1 cellular context compared by ENCODE assay signal in the genomic region with DNA sequence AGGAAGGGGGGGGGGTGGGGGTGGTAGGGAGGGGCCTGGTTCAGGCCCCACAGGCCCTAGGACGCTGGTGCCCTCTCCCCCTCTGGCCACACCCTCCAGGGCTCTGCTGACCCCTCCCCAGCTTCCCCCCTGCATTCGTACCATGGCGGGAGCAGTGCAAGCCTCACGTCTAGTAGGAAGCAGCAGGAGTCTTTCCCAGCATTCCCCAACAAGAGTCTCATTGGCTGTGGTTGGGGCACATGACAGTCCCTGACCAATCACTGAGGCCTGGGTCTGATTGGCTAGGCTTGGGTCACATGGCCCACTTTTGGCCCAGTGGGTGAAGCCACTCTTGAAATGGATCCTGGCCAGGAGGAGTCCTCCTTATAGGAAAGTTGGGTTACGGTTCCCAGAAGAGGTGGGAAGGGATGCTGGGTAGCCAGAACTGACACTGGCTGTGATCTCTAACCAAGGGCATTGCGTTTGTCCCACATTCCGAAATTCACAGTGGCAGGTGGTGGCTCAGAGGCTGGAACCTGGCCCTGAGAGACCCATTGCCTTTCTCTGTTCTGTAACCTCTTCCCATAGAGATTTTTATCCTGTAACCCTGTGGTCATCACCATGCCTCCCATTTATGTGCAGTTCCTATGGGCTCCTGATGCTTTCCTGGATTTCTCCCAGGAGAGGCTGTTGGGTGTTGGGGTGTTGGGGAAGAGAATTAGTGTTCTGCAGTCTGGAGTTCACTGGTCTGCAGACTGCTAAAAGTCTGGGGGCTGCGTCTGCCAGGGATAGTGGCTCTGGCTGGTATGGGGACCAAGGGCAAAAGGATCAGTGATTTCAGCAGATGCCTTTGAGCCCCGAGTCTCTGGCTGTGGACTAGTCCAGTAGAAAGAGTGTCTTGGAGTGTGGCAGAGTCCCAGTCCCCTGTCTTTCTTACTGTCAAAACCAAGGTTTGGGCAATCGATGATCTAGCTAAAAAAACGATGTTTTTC.
TF ChIP-seq lines count a peak whose summit lies in the region.

No MANE protein-coding gene starts in this region.

TF ChIP-seq in K562, 482 proteins besides CTCF, POLR2A, EP300 and RAD21 (continued from another document and continues in another):
- TF ChIP-seq, protein P1, sequence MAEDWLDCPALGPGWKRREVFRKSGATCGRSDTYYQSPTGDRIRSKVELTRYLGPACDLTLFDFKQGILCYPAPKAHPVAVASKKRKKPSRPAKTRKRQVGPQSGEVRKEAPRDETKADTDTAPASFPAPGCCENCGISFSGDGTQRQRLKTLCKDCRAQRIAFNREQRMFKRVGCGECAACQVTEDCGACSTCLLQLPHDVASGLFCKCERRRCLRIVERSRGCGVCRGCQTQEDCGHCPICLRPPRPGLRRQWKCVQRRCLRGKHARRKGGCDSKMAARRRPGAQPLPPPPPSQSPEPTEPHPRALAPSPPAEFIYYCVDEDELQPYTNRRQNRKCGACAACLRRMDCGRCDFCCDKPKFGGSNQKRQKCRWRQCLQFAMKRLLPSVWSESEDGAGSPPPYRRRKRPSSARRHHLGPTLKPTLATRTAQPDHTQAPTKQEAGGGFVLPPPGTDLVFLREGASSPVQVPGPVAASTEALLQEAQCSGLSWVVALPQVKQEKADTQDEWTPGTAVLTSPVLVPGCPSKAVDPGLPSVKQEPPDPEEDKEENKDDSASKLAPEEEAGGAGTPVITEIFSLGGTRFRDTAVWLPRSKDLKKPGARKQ (CRISPR knock-in tag; IDR thresholded peaks at IDR 0.05): no peak
- TF ChIP-seq, protein P2, sequence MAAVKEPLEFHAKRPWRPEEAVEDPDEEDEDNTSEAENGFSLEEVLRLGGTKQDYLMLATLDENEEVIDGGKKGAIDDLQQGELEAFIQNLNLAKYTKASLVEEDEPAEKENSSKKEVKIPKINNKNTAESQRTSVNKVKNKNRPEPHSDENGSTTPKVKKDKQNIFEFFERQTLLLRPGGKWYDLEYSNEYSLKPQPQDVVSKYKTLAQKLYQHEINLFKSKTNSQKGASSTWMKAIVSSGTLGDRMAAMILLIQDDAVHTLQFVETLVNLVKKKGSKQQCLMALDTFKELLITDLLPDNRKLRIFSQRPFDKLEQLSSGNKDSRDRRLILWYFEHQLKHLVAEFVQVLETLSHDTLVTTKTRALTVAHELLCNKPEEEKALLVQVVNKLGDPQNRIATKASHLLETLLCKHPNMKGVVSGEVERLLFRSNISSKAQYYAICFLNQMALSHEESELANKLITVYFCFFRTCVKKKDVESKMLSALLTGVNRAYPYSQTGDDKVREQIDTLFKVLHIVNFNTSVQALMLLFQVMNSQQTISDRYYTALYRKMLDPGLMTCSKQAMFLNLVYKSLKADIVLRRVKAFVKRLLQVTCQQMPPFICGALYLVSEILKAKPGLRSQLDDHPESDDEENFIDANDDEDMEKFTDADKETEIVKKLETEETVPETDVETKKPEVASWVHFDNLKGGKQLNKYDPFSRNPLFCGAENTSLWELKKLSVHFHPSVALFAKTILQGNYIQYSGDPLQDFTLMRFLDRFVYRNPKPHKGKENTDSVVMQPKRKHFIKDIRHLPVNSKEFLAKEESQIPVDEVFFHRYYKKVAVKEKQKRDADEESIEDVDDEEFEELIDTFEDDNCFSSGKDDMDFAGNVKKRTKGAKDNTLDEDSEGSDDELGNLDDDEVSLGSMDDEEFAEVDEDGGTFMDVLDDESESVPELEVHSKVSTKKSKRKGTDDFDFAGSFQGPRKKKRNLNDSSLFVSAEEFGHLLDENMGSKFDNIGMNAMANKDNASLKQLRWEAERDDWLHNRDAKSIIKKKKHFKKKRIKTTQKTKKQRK (IDR thresholded peaks at IDR 0.05; ENCODE audit: borderline replicate concordance, low read depth, low read length): no peak
- TF ChIP-seq ZNF408 (CRISPR knock-in tag; IDR thresholded peaks at IDR 0.05; ENCODE audit: low read depth) (no peak), MEF2A (IDR thresholded peaks at IDR 0.05; ENCODE audit: control insufficient read depth, low read depth, low read length) (no peak), NFYB (IDR thresholded peaks at IDR 0.05; ENCODE audit: extremely low read depth, insufficient read length) (peak; percentile 93), ZNF239 (CRISPR knock-in tag; IDR thresholded peaks at IDR 0.05) (no peak), TSC22D4 (tag; IDR thresholded peaks at IDR 0.05) (no peak), ZNF75A (CRISPR knock-in tag; IDR thresholded peaks at IDR 0.05) (no peak), ASH1L (IDR thresholded peaks at IDR 0.05; ENCODE audit: borderline replicate concordance, low read depth, partially characterized antibody) (peak; percentile 62), HDAC8 (tag; IDR thresholded peaks at IDR 0.05) (0 out of 2 replicates have a peak, but pooled peaks have one; percentile 26), JUND (IDR thresholded peaks at IDR 0.05; ENCODE audit: borderline replicate concordance, low read depth, low read length) (no peak), JUND (tag; IDR thresholded peaks at IDR 0.05; ENCODE audit: borderline replicate concordance, low read depth, low read length) (no peak), KDM4B (IDR thresholded peaks at IDR 0.05; ENCODE audit: borderline replicate concordance in 2 of 2, low read depth in 1 of 2) (no peak), CHD2 (IDR thresholded peaks at IDR 0.05; ENCODE audit: low read depth, low read length) (peak; percentile 62; the same call in 1 of the 2 replicates), ADNP (tag; IDR thresholded peaks at IDR 0.05) (no peak), POLR2H (tag; IDR thresholded peaks at IDR 0.05; ENCODE audit: low read depth) (no peak), ZNF165 (CRISPR knock-in tag; IDR thresholded peaks at IDR 0.05; ENCODE audit: borderline replicate concordance) (no peak), BDP1 (IDR thresholded peaks at IDR 0.05; ENCODE audit: insufficient read depth, insufficient read length) (no peak), GTF2A2 (tag; IDR thresholded peaks at IDR 0.05) (no peak), L3MBTL2 (IDR thresholded peaks at IDR 0.05) (peak; percentile 88), RCOR1 (IDR thresholded peaks at IDR 0.05; ENCODE audit: borderline replicate concordance in 1 of 2, low read depth in 2 of 2, low read length in 2 of 2) (0 out of 4 replicates have a peak, but pooled peaks of 1 of the 2 experiments have one; percentile 29)
- TF ChIP-seq, protein P3, sequence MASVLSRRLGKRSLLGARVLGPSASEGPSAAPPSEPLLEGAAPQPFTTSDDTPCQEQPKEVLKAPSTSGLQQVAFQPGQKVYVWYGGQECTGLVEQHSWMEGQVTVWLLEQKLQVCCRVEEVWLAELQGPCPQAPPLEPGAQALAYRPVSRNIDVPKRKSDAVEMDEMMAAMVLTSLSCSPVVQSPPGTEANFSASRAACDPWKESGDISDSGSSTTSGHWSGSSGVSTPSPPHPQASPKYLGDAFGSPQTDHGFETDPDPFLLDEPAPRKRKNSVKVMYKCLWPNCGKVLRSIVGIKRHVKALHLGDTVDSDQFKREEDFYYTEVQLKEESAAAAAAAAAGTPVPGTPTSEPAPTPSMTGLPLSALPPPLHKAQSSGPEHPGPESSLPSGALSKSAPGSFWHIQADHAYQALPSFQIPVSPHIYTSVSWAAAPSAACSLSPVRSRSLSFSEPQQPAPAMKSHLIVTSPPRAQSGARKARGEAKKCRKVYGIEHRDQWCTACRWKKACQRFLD (CRISPR knock-in tag; IDR thresholded peaks at IDR 0.05): 0 out of 2 replicates have a peak, but pooled peaks have one; percentile 35
- TF ChIP-seq, protein P4, sequence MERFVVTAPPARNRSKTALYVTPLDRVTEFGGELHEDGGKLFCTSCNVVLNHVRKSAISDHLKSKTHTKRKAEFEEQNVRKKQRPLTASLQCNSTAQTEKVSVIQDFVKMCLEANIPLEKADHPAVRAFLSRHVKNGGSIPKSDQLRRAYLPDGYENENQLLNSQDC (CRISPR knock-in tag; IDR thresholded peaks at IDR 0.05): no peak
- TF ChIP-seq, protein P5, sequence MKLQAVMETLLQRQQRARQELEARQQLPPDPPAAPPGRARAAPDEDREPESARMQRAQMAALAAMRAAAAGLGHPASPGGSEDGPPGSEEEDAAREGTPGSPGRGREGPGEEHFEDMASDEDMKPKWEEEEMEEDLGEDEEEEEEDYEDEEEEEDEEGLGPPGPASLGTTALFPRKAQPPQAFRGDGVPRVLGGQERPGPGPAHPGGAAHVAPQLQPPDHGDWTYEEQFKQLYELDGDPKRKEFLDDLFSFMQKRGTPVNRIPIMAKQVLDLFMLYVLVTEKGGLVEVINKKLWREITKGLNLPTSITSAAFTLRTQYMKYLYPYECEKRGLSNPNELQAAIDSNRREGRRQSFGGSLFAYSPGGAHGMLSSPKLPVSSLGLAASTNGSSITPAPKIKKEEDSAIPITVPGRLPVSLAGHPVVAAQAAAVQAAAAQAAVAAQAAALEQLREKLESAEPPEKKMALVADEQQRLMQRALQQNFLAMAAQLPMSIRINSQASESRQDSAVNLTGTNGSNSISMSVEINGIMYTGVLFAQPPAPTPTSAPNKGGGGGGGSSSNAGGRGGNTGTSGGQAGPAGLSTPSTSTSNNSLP (IDR thresholded peaks at IDR 0.05; ENCODE audit: borderline replicate concordance, low read depth, low read length): no peak
- TF ChIP-seq, protein P6, sequence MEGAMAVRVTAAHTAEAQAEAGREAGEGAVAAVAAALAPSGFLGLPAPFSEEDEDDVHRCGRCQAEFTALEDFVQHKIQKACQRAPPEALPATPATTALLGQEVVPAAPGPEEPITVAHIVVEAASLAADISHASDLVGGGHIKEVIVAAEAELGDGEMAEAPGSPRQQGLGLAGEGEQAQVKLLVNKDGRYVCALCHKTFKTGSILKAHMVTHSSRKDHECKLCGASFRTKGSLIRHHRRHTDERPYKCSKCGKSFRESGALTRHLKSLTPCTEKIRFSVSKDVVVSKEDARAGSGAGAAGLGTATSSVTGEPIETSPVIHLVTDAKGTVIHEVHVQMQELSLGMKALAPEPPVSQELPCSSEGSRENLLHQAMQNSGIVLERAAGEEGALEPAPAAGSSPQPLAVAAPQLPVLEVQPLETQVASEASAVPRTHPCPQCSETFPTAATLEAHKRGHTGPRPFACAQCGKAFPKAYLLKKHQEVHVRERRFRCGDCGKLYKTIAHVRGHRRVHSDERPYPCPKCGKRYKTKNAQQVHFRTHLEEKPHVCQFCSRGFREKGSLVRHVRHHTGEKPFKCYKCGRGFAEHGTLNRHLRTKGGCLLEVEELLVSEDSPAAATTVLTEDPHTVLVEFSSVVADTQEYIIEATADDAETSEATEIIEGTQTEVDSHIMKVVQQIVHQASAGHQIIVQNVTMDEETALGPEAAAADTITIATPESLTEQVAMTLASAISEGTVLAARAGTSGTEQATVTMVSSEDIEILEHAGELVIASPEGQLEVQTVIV (CRISPR knock-in tag; IDR thresholded peaks at IDR 0.05; ENCODE audit: borderline replicate concordance): no peak
- TF ChIP-seq, protein P7, sequence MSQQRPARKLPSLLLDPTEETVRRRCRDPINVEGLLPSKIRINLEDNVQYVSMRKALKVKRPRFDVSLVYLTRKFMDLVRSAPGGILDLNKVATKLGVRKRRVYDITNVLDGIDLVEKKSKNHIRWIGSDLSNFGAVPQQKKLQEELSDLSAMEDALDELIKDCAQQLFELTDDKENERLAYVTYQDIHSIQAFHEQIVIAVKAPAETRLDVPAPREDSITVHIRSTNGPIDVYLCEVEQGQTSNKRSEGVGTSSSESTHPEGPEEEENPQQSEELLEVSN (IDR thresholded peaks at IDR 0.05; ENCODE audit: borderline replicate concordance in 1 of 2, extremely low read depth in 1 of 2, insufficient read depth in 1 of 2, insufficient read length in 1 of 2, low read depth in 1 of 2, low read length in 1 of 2, poor library complexity in 1 of 2, severe bottlenecking in 1 of 2): peak; percentile 17 to 64
- TF ChIP-seq, protein P8, sequence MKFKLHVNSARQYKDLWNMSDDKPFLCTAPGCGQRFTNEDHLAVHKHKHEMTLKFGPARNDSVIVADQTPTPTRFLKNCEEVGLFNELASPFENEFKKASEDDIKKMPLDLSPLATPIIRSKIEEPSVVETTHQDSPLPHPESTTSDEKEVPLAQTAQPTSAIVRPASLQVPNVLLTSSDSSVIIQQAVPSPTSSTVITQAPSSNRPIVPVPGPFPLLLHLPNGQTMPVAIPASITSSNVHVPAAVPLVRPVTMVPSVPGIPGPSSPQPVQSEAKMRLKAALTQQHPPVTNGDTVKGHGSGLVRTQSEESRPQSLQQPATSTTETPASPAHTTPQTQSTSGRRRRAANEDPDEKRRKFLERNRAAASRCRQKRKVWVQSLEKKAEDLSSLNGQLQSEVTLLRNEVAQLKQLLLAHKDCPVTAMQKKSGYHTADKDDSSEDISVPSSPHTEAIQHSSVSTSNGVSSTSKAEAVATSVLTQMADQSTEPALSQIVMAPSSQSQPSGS (CRISPR knock-in tag; IDR thresholded peaks at IDR 0.05): no peak
- TF ChIP-seq, protein P9, sequence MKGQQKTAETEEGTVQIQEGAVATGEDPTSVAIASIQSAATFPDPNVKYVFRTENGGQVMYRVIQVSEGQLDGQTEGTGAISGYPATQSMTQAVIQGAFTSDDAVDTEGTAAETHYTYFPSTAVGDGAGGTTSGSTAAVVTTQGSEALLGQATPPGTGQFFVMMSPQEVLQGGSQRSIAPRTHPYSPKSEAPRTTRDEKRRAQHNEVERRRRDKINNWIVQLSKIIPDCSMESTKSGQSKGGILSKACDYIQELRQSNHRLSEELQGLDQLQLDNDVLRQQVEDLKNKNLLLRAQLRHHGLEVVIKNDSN (CRISPR knock-in tag; IDR thresholded peaks at IDR 0.05): peak; percentile 98
- TF ChIP-seq, protein P10, sequence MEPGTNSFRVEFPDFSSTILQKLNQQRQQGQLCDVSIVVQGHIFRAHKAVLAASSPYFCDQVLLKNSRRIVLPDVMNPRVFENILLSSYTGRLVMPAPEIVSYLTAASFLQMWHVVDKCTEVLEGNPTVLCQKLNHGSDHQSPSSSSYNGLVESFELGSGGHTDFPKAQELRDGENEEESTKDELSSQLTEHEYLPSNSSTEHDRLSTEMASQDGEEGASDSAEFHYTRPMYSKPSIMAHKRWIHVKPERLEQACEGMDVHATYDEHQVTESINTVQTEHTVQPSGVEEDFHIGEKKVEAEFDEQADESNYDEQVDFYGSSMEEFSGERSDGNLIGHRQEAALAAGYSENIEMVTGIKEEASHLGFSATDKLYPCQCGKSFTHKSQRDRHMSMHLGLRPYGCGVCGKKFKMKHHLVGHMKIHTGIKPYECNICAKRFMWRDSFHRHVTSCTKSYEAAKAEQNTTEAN (CRISPR knock-in tag; IDR thresholded peaks at IDR 0.05): no peak
- TF ChIP-seq, protein P11, sequence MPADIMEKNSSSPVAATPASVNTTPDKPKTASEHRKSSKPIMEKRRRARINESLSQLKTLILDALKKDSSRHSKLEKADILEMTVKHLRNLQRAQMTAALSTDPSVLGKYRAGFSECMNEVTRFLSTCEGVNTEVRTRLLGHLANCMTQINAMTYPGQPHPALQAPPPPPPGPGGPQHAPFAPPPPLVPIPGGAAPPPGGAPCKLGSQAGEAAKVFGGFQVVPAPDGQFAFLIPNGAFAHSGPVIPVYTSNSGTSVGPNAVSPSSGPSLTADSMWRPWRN (IDR thresholded peaks at IDR 0.05; ENCODE audit: low read depth): no peak
- TF ChIP-seq, protein P12, sequence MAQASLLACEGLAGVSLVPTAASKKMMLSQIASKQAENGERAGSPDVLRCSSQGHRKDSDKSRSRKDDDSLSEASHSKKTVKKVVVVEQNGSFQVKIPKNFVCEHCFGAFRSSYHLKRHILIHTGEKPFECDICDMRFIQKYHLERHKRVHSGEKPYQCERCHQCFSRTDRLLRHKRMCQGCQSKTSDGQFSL (CRISPR knock-in tag; IDR thresholded peaks at IDR 0.05): no peak
- TF ChIP-seq, protein P12 (tag; IDR thresholded peaks at IDR 0.05): peak in 1 of 2 experiments; percentile 32; a peak in 1 of 4 replicates
